16 cellular contexts compared by ENCODE assay signal in genomic region chr7:156094350-156095146, GRCh38.
DNase-seq lines count a peak whose midpoint lies in the region; ATAC-seq and TF ChIP-seq lines count a peak whose summit lies in the region.
"Had no signal": no experiment of that assay in that cellular context is flagged by ENCODE, and none has a peak within 500 bp of the region (broad histone marks: within the 10 kb centered on the region; RNA-seq: fewer than 3 reads in every experiment).

No MANE protein-coding gene starts in this region.

- H3K27me3 ChIP-seq in adrenal gland, result no peaks in the 10 kb centered on the region
- peaks cover 0 to 3% (median 0%) of the 10 kb centered on the region in 3 experiments for H3K27me3 ChIP-seq in neuronal stem cell (ENCODE audit: control insufficient read depth in 3 of 3, insufficient read depth in 3 of 3, low read depth in 1 of 3, low read length in 3 of 3)
- H3K27me3 ChIP-seq in colonic mucosa, result no peaks in the 10 kb centered on the region

- H2BK15ac ChIP-seq in neuronal stem cell (ENCODE audit: low read length), result no peak overlapping the region

- peak overlapping the region; percentile 41 for H2AK5ac ChIP-seq in neuronal stem cell (ENCODE audit: low read depth, low read length)

- DNase-seq in adrenal gland (peak; percentile 79 to 94 (median 92)), left lobe of liver (ENCODE audit: low spot score) (no peak), neuronal stem cell (ENCODE audit: low spot score) (no peak), HPDE6-E6E7 (ENCODE audit: extremely low spot score) (no peak), colonic mucosa (no peak)
- DNase-seq in NK-92 treated with Interleukin-12 subunit alpha and Interleukin-12 subunit beta, amount 100 ng/mL, for 24 hours (lab: John Stamatoyannopoulos, UW), result no peak
- DNase-seq: ACHN, BE2C, Calu3, DND-41, EL, GOT3, H9 had no signal

- intact Hi-C loops in adrenal gland (cut with DNase I), result no loop called here
- intact Hi-C loops in colonic mucosa (cut with DNase I), result no loop called here

- H4K8ac ChIP-seq in neuronal stem cell (ENCODE audit: low read depth, low read length), result peak overlapping the region; percentile 9

- H3K79me1 ChIP-seq in neuronal stem cell (ENCODE audit: low read depth, low read length), result no peaks in the 10 kb centered on the region

- TF ChIP-seq CTCF in adrenal gland (IDR thresholded peaks at IDR 0.05) (no peak), colonic mucosa (IDR thresholded peaks at IDR 0.05) (no peak)

- no peak overlapping the region for H3K23ac ChIP-seq in neuronal stem cell (ENCODE audit: low read depth, low read length, poor library complexity)

- no peak for TF ChIP-seq POLR2A in adrenal gland (IDR thresholded peaks at IDR 0.05)

- H2AFZ ChIP-seq in neuronal stem cell (ENCODE audit: low read length), result no peak overlapping the region

- H3K4me3 ChIP-seq in adrenal gland (no peak overlapping the region), neuronal stem cell (ENCODE audit: low read length in 2 of 2) (no peak overlapping the region), colonic mucosa (no peak overlapping the region)
- H3K4me3 ChIP-seq: GM12878 had no signal

- H3K36me3 ChIP-seq in adrenal gland (replicated peaks in 1 of 2) (no peaks in the 10 kb centered on the region), neuronal stem cell (replicated peaks in 1 of 2; ENCODE audit: control insufficient read depth in 2 of 2, insufficient read depth in 2 of 2, low read length in 2 of 2) (no peaks in the 10 kb centered on the region), colonic mucosa (no peaks in the 10 kb centered on the region)
- H3K36me3 ChIP-seq: BE2C had no signal

- peak overlapping the region; percentile 47 for H3K14ac ChIP-seq in neuronal stem cell (ENCODE audit: low read length)

- no peak overlapping the region for H3K4me2 ChIP-seq in neuronal stem cell (ENCODE audit: insufficient read depth, low read length, poor library complexity, severe bottlenecking)

- H3K18ac ChIP-seq in neuronal stem cell (ENCODE audit: low read length), result peak overlapping the region; percentile 77

- H3K4me1 ChIP-seq in adrenal gland (replicated peaks in 1 of 2) (peaks cover 8 to 11% of the 10 kb centered on the region in 2 donors), neuronal stem cell (ENCODE audit: control insufficient read depth in 2 of 2, insufficient read depth in 1 of 2, low read depth in 1 of 2, low read length in 2 of 2) (peaks cover 0 to 5% of the 10 kb centered on the region in 2 donors), colonic mucosa (no peaks in the 10 kb centered on the region)
- H3K4me1 ChIP-seq: BE2C had no signal

- ATAC-seq in left lobe of liver (peak; percentile 29), HG03095 (IDR thresholded peaks at IDR 0.05; ENCODE audit: unreplicated experiment) (no peak)
- ATAC-seq: CD8-positive, alpha-beta T cell; GM12878 had no signal

- H3K27ac ChIP-seq in adrenal gland, result peak overlapping the region in 2 of 5 donors; percentile 17 to 64
- no peak overlapping the region for H3K27ac ChIP-seq in neuronal stem cell (replicated peaks; ENCODE audit: low read length)
- no peak overlapping the region for H3K27ac ChIP-seq in colonic mucosa

- H3K9ac ChIP-seq in neuronal stem cell (ENCODE audit: low read depth, low read length, poor library complexity) (no peak overlapping the region), colonic mucosa (ENCODE audit: low read depth in 2 of 2, low read length in 2 of 2) (no peak overlapping the region)

- H2BK5ac ChIP-seq in neuronal stem cell (ENCODE audit: low read length), result no peak overlapping the region

- peak overlapping the region; percentile 50 for H2BK12ac ChIP-seq in neuronal stem cell (ENCODE audit: low read length)

- 58 to 74% (median 63%) methylated on average over 5 to 15 of the region's 15 CpGs for WGBS in adrenal gland, 4 donors
- WGBS in neuronal stem cell (ENCODE audit: extremely low coverage in 2 of 2, insufficient read length in 2 of 2, insufficient replicate concordance in 1 of 2), 2 donors, result no CpG with 5 or more reads among the region's 15 CpGs

- peak overlapping the region; percentile 64 for H2BK120ac ChIP-seq in neuronal stem cell (ENCODE audit: low read depth, low read length)

- H4K91ac ChIP-seq in neuronal stem cell (ENCODE audit: low read depth, low read length, poor library complexity), result no peak overlapping the region

- H3K4ac ChIP-seq in neuronal stem cell (ENCODE audit: low read length), result no peak overlapping the region

- H3K9me3 ChIP-seq in adrenal gland (replicated peaks in 1 of 3) (no peaks in the 10 kb centered on the region), neuronal stem cell (replicated peaks in 1 of 2; ENCODE audit: control insufficient read depth in 2 of 2, insufficient read depth in 1 of 2, low read depth in 1 of 2, low read length in 2 of 2) (no peaks in the 10 kb centered on the region), colonic mucosa (no peaks in the 10 kb centered on the region)
- H3K9me3 ChIP-seq: BE2C had no signal

Comparison
In these comparisons a context has a peak if more than half of its experiments do, and no peak if none do; other contexts are left out.
1. DNase-seq: peak in adrenal gland (7 of 7); none in left lobe of liver (single experiment), neuronal stem cell (single experiment), HPDE6-E6E7 (single experiment), colonic mucosa (single experiment) and NK-92 treated with Interleukin-12 subunit alpha and Interleukin-12 subunit beta, amount 100 ng/mL, for 24 hours (single experiment).